In genomic region chr1:214213136-214213535, GRCh38 we compare ENCODE assay signal across 22 cellular contexts.
DNase-seq lines count a peak whose midpoint lies in the region; FAIRE-seq and TF ChIP-seq lines count a peak whose summit lies in the region.
"Had no signal": no experiment of that assay in that cellular context is flagged by ENCODE, and none has a peak within 500 bp of the region (broad histone marks: within the 10 kb centered on the region; RNA-seq: fewer than 3 reads in every experiment).

No MANE protein-coding gene starts in this region.

- CTCF ChIA-PET in PC-9 (lab: Charles Lee): interaction anchor here (3.3 kb wide), 1 partner anchor 119 kb away, joined by 34 read pairs; no protein-coding TSS in a partner anchor

- H3K27me3 ChIP-seq in PC-9 (ENCODE audit: insufficient read depth, low read depth) (no peaks in the 10 kb centered on the region), smooth muscle cell (ENCODE audit: low read depth) (peaks cover 6% of the 10 kb centered on the region), ascending aorta (no peaks in the 10 kb centered on the region)
- H3K27me3 ChIP-seq: colonic mucosa, gastrocnemius medialis had no signal

- H3K4me1 ChIP-seq in PC-9 (replicated peaks; ENCODE audit: insufficient read depth) (peaks cover 56% of the 10 kb centered on the region), smooth muscle cell (ENCODE audit: low read depth) (peaks cover 25% of the 10 kb centered on the region), ascending aorta (no peaks in the 10 kb centered on the region)
- H3K4me1 ChIP-seq: colonic mucosa had no signal

- intact Hi-C loops in PC-9 (cut with micrococcal nuclease; ENCODE audit: unreplicated experiment) (loop anchor here (5.0 to 10.0 kb wide), 2 partner anchors 932 to 1314 kb away; no protein-coding TSS in a partner anchor), ascending aorta (cut with DNase I) (no loop called here)

- H2AFZ ChIP-seq in PC-9 (no peak overlapping the region), smooth muscle cell (ENCODE audit: low read depth) (no peak overlapping the region)

- BruUV-seq in PC-9 (replicated peaks; lab: Mats Ljungman, UMichigan): no TSS peak

- POLR2A ChIA-PET in PC-9 (lab: Charles Lee; ENCODE audit: unreplicated experiment): interaction anchor here (0.6 kb wide), 1 partner anchor 119 kb away, joined by 3 read pairs; no protein-coding TSS in a partner anchor

- H3K36me3 ChIP-seq in PC-9 (ENCODE audit: low read depth): no peaks in the 10 kb centered on the region
- no peaks in the 10 kb centered on the region for H3K36me3 ChIP-seq in smooth muscle cell (ENCODE audit: low read depth)
- no peaks in the 10 kb centered on the region for H3K36me3 ChIP-seq in ascending aorta
- H3K36me3 ChIP-seq: colonic mucosa, gastrocnemius medialis, HAP-1, left lung had no signal

- peak overlapping the region; percentile 67 for H3K4me2 ChIP-seq in PC-9
- H3K4me2 ChIP-seq in smooth muscle cell: no peak overlapping the region

- peaks cover 43% of the 10 kb centered on the region for H3F3A ChIP-seq in PC-9 (ENCODE audit: insufficient read depth, low read depth)
- no peaks in the 10 kb centered on the region for H3F3A ChIP-seq in smooth muscle cell (ENCODE audit: low read depth)

- no peaks in the 10 kb centered on the region for H4K20me1 ChIP-seq in PC-9 (ENCODE audit: insufficient read depth)
- no peaks in the 10 kb centered on the region for H4K20me1 ChIP-seq in smooth muscle cell (ENCODE audit: low read depth)

- peak overlapping the region; percentile 15; the same call in 1 of the 2 replicates for H3K27ac ChIP-seq in PC-9
- peak overlapping the region; percentile 73 for H3K27ac ChIP-seq in epithelial cell of prostate
- peak overlapping the region; percentile 59 for H3K27ac ChIP-seq in smooth muscle cell (ENCODE audit: low read depth)
- H3K27ac ChIP-seq in ascending aorta: no peak overlapping the region
- H3K27ac ChIP-seq: colonic mucosa, gastrocnemius medialis, HL-60, left lung had no signal

- WGBS in smooth muscle cell (ENCODE audit: low lambda C conversion rate): 56% methylated on average over 4 of the region's 4 CpGs

- no peaks in the 10 kb centered on the region for H3K9me2 ChIP-seq in PC-9 (ENCODE audit: insufficient read depth)

- H3K9ac ChIP-seq in smooth muscle cell (ENCODE audit: low read depth): no peak overlapping the region

- H3K4me3 ChIP-seq in PC-9: no peak overlapping the region
- H3K4me3 ChIP-seq in smooth muscle cell: no peak overlapping the region
- H3K4me3 ChIP-seq in ascending aorta: no peak overlapping the region
- H3K4me3 ChIP-seq: colonic mucosa, gastrocnemius medialis, HAP-1, left lung, skin epidermis had no signal

- H3K9me3 ChIP-seq in PC-9 (ENCODE audit: insufficient read depth, low read depth) (no peaks in the 10 kb centered on the region), smooth muscle cell (replicated peaks; ENCODE audit: low read depth) (no peaks in the 10 kb centered on the region), ascending aorta (no peaks in the 10 kb centered on the region)
- H3K9me3 ChIP-seq: colonic mucosa, gastrocnemius medialis, HAP-1, left lung had no signal

- TF ChIP-seq CTCF in PC-9 (conservative IDR thresholded peaks at IDR 0.05) (no peak), smooth muscle cell (IDR thresholded peaks at IDR 0.05; ENCODE audit: borderline replicate concordance, insufficient read depth, poor library complexity, severe bottlenecking) (no peak), ascending aorta (IDR thresholded peaks at IDR 0.05) (no peak)

- DNase-seq in H54 (ENCODE audit: insufficient read length, low spot score) (peak; percentile 23), PC-9 (peak; percentile 18 to 87), epithelial cell of prostate (ENCODE audit: low read depth, low spot score) (peak; percentile 85), smooth muscle cell (lab: John Stamatoyannopoulos, UW; ENCODE audit: unreplicated experiment) (no peak), NCI-H82 treated with DMSO at 0.1 percent for 48 hours (lab: John Stamatoyannopoulos, UW; ENCODE audit: unreplicated experiment) (no peak), ascending aorta (ENCODE audit: low spot score in 2 of 2) (no peak), NCI-H774 (lab: John Stamatoyannopoulos, UW) (no peak), inferior parietal cortex (ENCODE audit: extremely low spot score) (no peak)
- DNase-seq: activated CD4-positive, CD25-positive, alpha-beta regulatory T cell; activated CD8-positive, alpha-beta T cell treated with anti-CD3 and anti-CD28 coated beads for 36 hours; activated naive CD4-positive, alpha-beta T cell treated with anti-CD3 and anti-CD28 coated beads, Interleukin-2, amount 10 ng/mL, durations not matched to agents 7 days and 5 days; activated T-cell treated with anti-CD3 and anti-CD28 coated beads, Interleukin-2, amount 50 U/mL, for 4 hours; colonic mucosa; gastrocnemius medialis; KG1; left lung; nephron progenitor cell; stimulated activated CD4-positive, alpha-beta T cell treated with anti-CD3 and anti-CD28 coated beads, Interleukin-4, amount 100 ng/mL, for 1 hour had no signal

- H3K79me2 ChIP-seq in PC-9 (ENCODE audit: low read depth) (no peaks in the 10 kb centered on the region), smooth muscle cell (ENCODE audit: low read depth) (no peaks in the 10 kb centered on the region)

- no peak for FAIRE-seq in H54 (lab: Jason Lieb, UNC)
- FAIRE-seq: endometrium had no signal

- TF ChIP-seq POLR2A in H54 (IDR thresholded peaks at IDR 0.05; ENCODE audit: low read depth, low read length): no peak

Comparison
In these comparisons a context has a peak if more than half of its experiments do, and no peak if none do; other contexts are left out.
1. DNase-seq: peak in H54 (single experiment), PC-9 (2 of 2) and epithelial cell of prostate (single experiment); none in smooth muscle cell (single experiment), NCI-H82 treated with DMSO at 0.1 percent for 48 hours (single experiment), ascending aorta (0 of 2), NCI-H774 (single experiment) and inferior parietal cortex (single experiment).
2. H3K27ac ChIP-seq: peak in PC-9 (single experiment), epithelial cell of prostate (single experiment) and smooth muscle cell (single experiment); none in ascending aorta (0 of 2).